In the genomic region with DNA sequence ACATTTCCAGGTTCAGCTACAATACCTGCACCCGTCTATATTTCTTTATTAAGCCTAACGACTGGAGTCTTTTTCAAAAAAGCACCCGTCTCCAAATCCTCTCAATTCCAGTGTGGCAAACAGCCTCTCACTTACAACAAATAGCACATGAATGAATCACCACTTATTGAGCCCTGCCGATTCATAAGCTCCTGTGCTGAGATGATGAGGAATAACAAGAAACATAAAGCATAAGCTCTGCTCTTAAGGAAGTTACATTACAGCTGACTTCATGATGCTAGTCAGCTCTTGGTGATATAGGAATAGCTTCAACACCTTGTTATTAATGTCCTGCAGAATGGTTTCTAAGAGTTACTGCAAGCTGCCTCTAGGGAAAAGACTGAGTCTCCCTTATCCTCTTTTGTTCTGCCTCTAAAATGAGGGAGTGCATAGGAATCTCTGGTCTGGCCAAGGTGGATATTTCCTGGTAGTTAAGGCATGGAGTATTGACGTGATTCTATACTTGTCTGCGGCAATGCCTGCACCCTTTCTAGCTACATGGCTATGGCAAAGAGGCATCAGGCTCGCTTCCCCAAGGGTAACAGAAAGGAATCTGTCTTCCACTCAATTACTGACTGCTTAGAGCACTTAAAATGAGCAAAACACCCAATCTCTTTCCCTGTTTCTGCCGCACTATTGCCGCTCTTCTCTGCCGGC, we compare ENCODE assay signal across 11 cellular contexts.
DNase-seq lines count a peak whose midpoint lies in the region; ATAC-seq and TF ChIP-seq lines count a peak whose summit lies in the region.
"Had no signal": no experiment of that assay in that cellular context is flagged by ENCODE, and none has a peak within 500 bp of the region (broad histone marks: within the 10 kb centered on the region; RNA-seq: fewer than 3 reads in every experiment).

No MANE protein-coding gene starts in this region.

- TF ChIP-seq CTCF in RWPE1 (conservative IDR thresholded peaks at IDR 0.05; ENCODE audit: low read depth) (no peak), foreskin keratinocyte (conservative IDR thresholded peaks at IDR 0.05) (no peak), type B pancreatic cell (conservative IDR thresholded peaks at IDR 0.05) (no peak)

- no peak overlapping the region for H3K4me3 Mint-ChIP-seq in activated CD4-positive, alpha-beta T cell treated with anti-CD3 and anti-CD28 coated beads for 36 hours
- peak overlapping the region; percentile 16 for H3K4me3 Mint-ChIP-seq in type B pancreatic cell
- H3K4me3 Mint-ChIP-seq: activated CD4-positive, alpha-beta memory T cell treated with anti-CD3 and anti-CD28 coated beads, Interleukin-2, amount 10 ng/mL, durations not matched to agents 7 days and 5 days had no signal

- intact Hi-C loops in activated CD4-positive, alpha-beta T cell treated with anti-CD3 and anti-CD28 coated beads for 36 hours (cut with DNase I, micrococcal nuclease), result no loop called here

- CTCF ChIA-PET in activated CD4-positive, alpha-beta T cell treated with anti-CD3 and anti-CD28 coated beads for 36 hours (lab: Charles Lee), result interaction anchor here (0.7 to 2.1 kb wide), 4 partner anchors 10 to 193 kb away, joined by 3 to 8 read pairs (median 4); no protein-coding TSS in a partner anchor
- CTCF ChIA-PET in RWPE1 (lab: Yijun Ruan, JAX), result no interaction called here

- POLR2A ChIA-PET in activated CD4-positive, alpha-beta T cell treated with anti-CD3 and anti-CD28 coated beads for 36 hours (lab: Charles Lee), result no interaction called here
- POLR2A ChIA-PET in RWPE1 (lab: Yijun Ruan, JAX; ENCODE audit: low non-redundant PET), result no interaction called here

- H3K27ac Mint-ChIP-seq in activated CD4-positive, alpha-beta T cell treated with anti-CD3 and anti-CD28 coated beads for 36 hours, result no peak overlapping the region
- peak overlapping the region; percentile 35 for H3K27ac Mint-ChIP-seq in type B pancreatic cell
- H3K27ac Mint-ChIP-seq: activated CD4-positive, alpha-beta memory T cell treated with anti-CD3 and anti-CD28 coated beads, Interleukin-2, amount 10 ng/mL, durations not matched to agents 7 days and 5 days had no signal

- no peaks in the 10 kb centered on the region for H3K27me3 ChIP-seq in foreskin keratinocyte
- H3K27me3 ChIP-seq: BLaER1 treated with 17β-estradiol and CSF1 and Interleukin-3, amounts not matched to agents 10 nM and 100 nM had no signal

- H3K36me3 Mint-ChIP-seq in activated CD4-positive, alpha-beta T cell treated with anti-CD3 and anti-CD28 coated beads for 36 hours (ENCODE audit: low read depth), result peaks cover 24% of the 10 kb centered on the region
- peaks cover 29% of the 10 kb centered on the region for H3K36me3 Mint-ChIP-seq in type B pancreatic cell

- DNase-seq in activated CD4-positive, alpha-beta T cell treated with anti-CD3 and anti-CD28 coated beads for 36 hours, result no peak
- DNase-seq in activated CD4-positive, alpha-beta T cell treated with anti-CD3 and anti-CD28 coated beads, Interleukin-2, amount 50 U/mL, for 48 hours, result no peak
- DNase-seq in RWPE1 (ENCODE audit: low spot score) (peak; percentile 69), foreskin keratinocyte (peak; percentile 81 to 92), type B pancreatic cell (ENCODE audit: extremely low spot score, unreplicated experiment) (no peak), RPMI8226 (no peak), HUDEP-2 (lab: John Stamatoyannopoulos, UW; ENCODE audit: unreplicated experiment in 76 of 76) (no peak)
- DNase-seq: activated CD4-positive, alpha-beta memory T cell treated with anti-CD3 and anti-CD28 coated beads, Interleukin-2, amount 10 ng/mL, durations not matched to agents 7 days and 5 days; SHP77 treated with DMSO at 0.1 percent for 48 hours had no signal

- no peaks in the 10 kb centered on the region for H3K9me3 Mint-ChIP-seq in activated CD4-positive, alpha-beta T cell treated with anti-CD3 and anti-CD28 coated beads for 36 hours (ENCODE audit: low read depth)
- no peaks in the 10 kb centered on the region for H3K9me3 Mint-ChIP-seq in type B pancreatic cell
- H3K9me3 Mint-ChIP-seq: activated CD4-positive, alpha-beta memory T cell treated with anti-CD3 and anti-CD28 coated beads, Interleukin-2, amount 10 ng/mL, durations not matched to agents 7 days and 5 days had no signal

- H3K27ac ChIP-seq in RWPE1 (no peak overlapping the region), foreskin keratinocyte (no peak overlapping the region)
- H3K27ac ChIP-seq: BLaER1 treated with 17β-estradiol and CSF1 and Interleukin-3, amounts not matched to agents 10 nM and 100 nM had no signal

- ATAC-seq in activated CD4-positive, alpha-beta T cell treated with anti-CD3 and anti-CD28 coated beads for 36 hours, result peak; percentile 37
- ATAC-seq in foreskin keratinocyte (peak; percentile 95), GM21619 (IDR thresholded peaks at IDR 0.05; ENCODE audit: unreplicated experiment) (no peak)

- no peaks in the 10 kb centered on the region for H3K27me3 Mint-ChIP-seq in activated CD4-positive, alpha-beta T cell treated with anti-CD3 and anti-CD28 coated beads for 36 hours
- no peaks in the 10 kb centered on the region for H3K27me3 Mint-ChIP-seq in type B pancreatic cell
- H3K27me3 Mint-ChIP-seq: activated CD4-positive, alpha-beta memory T cell treated with anti-CD3 and anti-CD28 coated beads, Interleukin-2, amount 10 ng/mL, durations not matched to agents 7 days and 5 days had no signal

- H3K4me1 Mint-ChIP-seq in activated CD4-positive, alpha-beta T cell treated with anti-CD3 and anti-CD28 coated beads for 36 hours, result peaks cover 67% of the 10 kb centered on the region
- H3K4me1 Mint-ChIP-seq in type B pancreatic cell (ENCODE audit: unreplicated experiment), result peaks cover 25% of the 10 kb centered on the region

- peaks cover 33% of the 10 kb centered on the region for H3K4me1 ChIP-seq in foreskin keratinocyte

Comparison
In these comparisons a context has a peak if more than half of its experiments do, and no peak if none do; other contexts are left out.
1. DNase-seq: peak in RWPE1 (single experiment) and foreskin keratinocyte (2 of 2); none in activated CD4-positive, alpha-beta T cell treated with anti-CD3 and anti-CD28 coated beads for 36 hours (single experiment), activated CD4-positive, alpha-beta T cell treated with anti-CD3 and anti-CD28 coated beads, Interleukin-2, amount 50 U/mL, for 48 hours (0 of 2), type B pancreatic cell (single experiment), RPMI8226 (single experiment) and HUDEP-2 (0 of 76).